Comparison of ENCODE assay signal across 12 cellular contexts in the genomic region with DNA sequence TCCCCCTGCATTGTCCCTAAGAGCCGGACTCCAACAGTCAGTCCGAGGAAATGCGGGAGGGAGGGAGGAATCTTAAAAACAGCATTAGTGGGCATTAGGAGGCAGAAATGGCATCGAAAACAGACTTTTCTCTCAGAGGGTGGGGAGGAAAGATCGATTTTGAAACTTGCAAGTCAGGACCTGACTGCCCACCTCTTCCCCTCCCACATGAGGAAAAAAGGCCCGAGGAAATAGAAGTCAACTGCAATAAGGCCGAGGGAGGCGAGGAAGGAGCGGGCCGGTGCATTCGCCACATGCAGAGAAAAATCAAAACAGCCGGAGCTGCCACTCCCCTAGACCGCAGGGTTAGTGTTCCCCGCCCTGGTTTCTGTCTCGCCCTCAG. TPM values are rescaled to one million over a fixed set of nuclear protein-coding genes. Genes with fewer than 3 reads are reported as not detected.
A peak's percentile ranks its signal among the peaks of the same experiment; 100 is the strongest.
DNase-seq lines count a peak whose midpoint lies in the region; ATAC-seq and TF ChIP-seq lines count a peak whose summit lies in the region.
"Had no signal": no experiment of that assay in that cellular context is flagged by ENCODE, and none has a peak within 500 bp of the region (broad histone marks: within the 10 kb centered on the region; RNA-seq: fewer than 3 reads in every experiment).

No MANE protein-coding gene starts in this region.

- H3K27me3 ChIP-seq in mononuclear cell (ENCODE audit: insufficient read depth, low read length) (peaks cover 88% of the 10 kb centered on the region), tibial artery (peaks cover 15 to 100% of the 10 kb centered on the region in 2 donors)

- DNase-seq in activated naive CD4-positive, alpha-beta T cell treated with anti-CD3 and anti-CD28 coated beads for 36 hours, result no peak
- no peak for DNase-seq in activated T-cell treated with anti-CD3 and anti-CD28 coated beads, Interleukin-2, amount 50 U/mL, for 72 hours
- DNase-seq in tibial artery (no peak), NCI-H187 (lab: John Stamatoyannopoulos, UW) (no peak)
- DNase-seq: central memory CD4-positive, alpha-beta T cell; NCI-H2171 treated with DMSO at 0.1 percent for 48 hours; stimulated activated CD4-positive, alpha-beta T cell treated with anti-CD3 and anti-CD28 coated beads, Interleukin-4, amount 100 ng/mL, for 1 hour had no signal

- H3K27ac ChIP-seq in tibial artery, result no peak overlapping the region

- H3K27ac Mint-ChIP-seq in activated naive CD4-positive, alpha-beta T cell treated with anti-CD3 and anti-CD28 coated beads, Interleukin-2, amount 50 U/mL, for 24 hours, result no peak overlapping the region
- H3K27ac Mint-ChIP-seq in activated naive CD4-positive, alpha-beta T cell treated with anti-CD3 and anti-CD28 coated beads for 36 hours, result no peak overlapping the region
- peak overlapping the region; percentile 90 for H3K27ac Mint-ChIP-seq in activated T-cell treated with anti-CD3 and anti-CD28 coated beads, Interleukin-2, amount 50 U/mL, for 72 hours

- peak overlapping the region; percentile 67 for H3K4me3 Mint-ChIP-seq in activated naive CD4-positive, alpha-beta T cell treated with anti-CD3 and anti-CD28 coated beads, Interleukin-2, amount 50 U/mL, for 24 hours
- no peak overlapping the region for H3K4me3 Mint-ChIP-seq in activated naive CD4-positive, alpha-beta T cell treated with anti-CD3 and anti-CD28 coated beads for 36 hours
- peak overlapping the region; percentile 71 to 75 for H3K4me3 Mint-ChIP-seq in activated T-cell treated with anti-CD3 and anti-CD28 coated beads, Interleukin-2, amount 50 U/mL, for 72 hours

- H3K4me1 Mint-ChIP-seq in activated naive CD4-positive, alpha-beta T cell treated with anti-CD3 and anti-CD28 coated beads, Interleukin-2, amount 50 U/mL, for 24 hours, result peaks cover 45% of the 10 kb centered on the region
- peaks cover 44% of the 10 kb centered on the region for H3K4me1 Mint-ChIP-seq in activated naive CD4-positive, alpha-beta T cell treated with anti-CD3 and anti-CD28 coated beads for 36 hours (ENCODE audit: low read depth)
- peaks cover 31% of the 10 kb centered on the region for H3K4me1 Mint-ChIP-seq in activated T-cell treated with anti-CD3 and anti-CD28 coated beads, Interleukin-2, amount 50 U/mL, for 72 hours (ENCODE audit: low read depth)

- intact Hi-C loops in activated naive CD4-positive, alpha-beta T cell treated with anti-CD3 and anti-CD28 coated beads for 36 hours (cut with micrococcal nuclease), result loop anchor here (1.0 to 10.0 kb wide), 3 partner anchors 10 to 572 kb away; a partner anchor contains a TSS
- intact Hi-C loops in tibial artery (cut with DNase I; ENCODE audit: low total_unique reads), result no loop called here

- no peaks in the 10 kb centered on the region for H3K36me3 Mint-ChIP-seq in activated naive CD4-positive, alpha-beta T cell treated with anti-CD3 and anti-CD28 coated beads, Interleukin-2, amount 50 U/mL, for 24 hours
- H3K36me3 Mint-ChIP-seq in activated naive CD4-positive, alpha-beta T cell treated with anti-CD3 and anti-CD28 coated beads for 36 hours (ENCODE audit: low read depth), result no peaks in the 10 kb centered on the region
- H3K36me3 Mint-ChIP-seq in activated T-cell treated with anti-CD3 and anti-CD28 coated beads, Interleukin-2, amount 50 U/mL, for 72 hours (ENCODE audit: insufficient read depth in 2 of 2), result peaks cover 0 to 2% of the 10 kb centered on the region in 2 donors

- H3K4me1 ChIP-seq in mononuclear cell (ENCODE audit: insufficient read depth, low read length), result peaks cover 56% of the 10 kb centered on the region
- peaks cover 0 to 82% (median 66%) of the 10 kb centered on the region in 4 donors for H3K4me1 ChIP-seq in tibial artery

- H3K36me3 ChIP-seq in tibial artery, result no peaks in the 10 kb centered on the region

- CTCF ChIA-PET in activated naive CD4-positive, alpha-beta T cell treated with anti-CD3 and anti-CD28 coated beads for 36 hours (lab: Charles Lee), result interaction anchor here (0.6 to 2.5 kb wide), 3 partner anchors 13 to 1642 kb away, joined by 4 to 8 read pairs (median 8); no protein-coding TSS in a partner anchor

- H3K9me3 ChIP-seq in mononuclear cell (ENCODE audit: low read depth, low read length) (no peaks in the 10 kb centered on the region), tibial artery (no peaks in the 10 kb centered on the region)

- TF ChIP-seq CTCF in tibial artery (IDR thresholded peaks at IDR 0.05), result no peak

- ATAC-seq in activated T-cell treated with anti-CD3 and anti-CD28 coated beads, Interleukin-2, amount 50 U/mL, for 72 hours (replicated peaks in 1 of 2), result no peak
- no peak for ATAC-seq in HG02588 (IDR thresholded peaks at IDR 0.05; ENCODE audit: unreplicated experiment)
- ATAC-seq in GM19328 (IDR thresholded peaks at IDR 0.05; ENCODE audit: unreplicated experiment), result no peak

- peaks cover 56% of the 10 kb centered on the region for H3K27me3 Mint-ChIP-seq in activated naive CD4-positive, alpha-beta T cell treated with anti-CD3 and anti-CD28 coated beads, Interleukin-2, amount 50 U/mL, for 24 hours
- H3K27me3 Mint-ChIP-seq in activated naive CD4-positive, alpha-beta T cell treated with anti-CD3 and anti-CD28 coated beads for 36 hours (ENCODE audit: low read depth), result peaks cover 74% of the 10 kb centered on the region
- peaks cover 80% of the 10 kb centered on the region for H3K27me3 Mint-ChIP-seq in activated T-cell treated with anti-CD3 and anti-CD28 coated beads, Interleukin-2, amount 50 U/mL, for 72 hours (ENCODE audit: low read depth)

- H3K4me3 ChIP-seq in mononuclear cell (ENCODE audit: low read length) (peak overlapping the region; percentile 10), tibial artery (peak overlapping the region; percentile 9 to 27)

- H3K9me3 Mint-ChIP-seq in activated naive CD4-positive, alpha-beta T cell treated with anti-CD3 and anti-CD28 coated beads, Interleukin-2, amount 50 U/mL, for 24 hours, result no peaks in the 10 kb centered on the region
- H3K9me3 Mint-ChIP-seq in activated naive CD4-positive, alpha-beta T cell treated with anti-CD3 and anti-CD28 coated beads for 36 hours, result no peaks in the 10 kb centered on the region
- H3K9me3 Mint-ChIP-seq in activated T-cell treated with anti-CD3 and anti-CD28 coated beads, Interleukin-2, amount 50 U/mL, for 72 hours, result no peaks in the 10 kb centered on the region

RNA-seq across cellular contexts. Expression of a gene that starts 2.8 kb away (rescaled TPM):
- total RNA-seq in activated naive CD4-positive, alpha-beta T cell treated with anti-CD3 and anti-CD28 coated beads for 36 hours, result not detected
- not detected for total RNA-seq in activated T-cell treated with anti-CD3 and anti-CD28 coated beads, Interleukin-2, amount 50 U/mL, for 72 hours
- total RNA-seq in mononuclear cell, result not detected
- total RNA-seq: activated CD8-positive, alpha-beta memory T cell treated with anti-CD3 and anti-CD28 coated beads for 36 hours had no signal
